In the genomic region with DNA sequence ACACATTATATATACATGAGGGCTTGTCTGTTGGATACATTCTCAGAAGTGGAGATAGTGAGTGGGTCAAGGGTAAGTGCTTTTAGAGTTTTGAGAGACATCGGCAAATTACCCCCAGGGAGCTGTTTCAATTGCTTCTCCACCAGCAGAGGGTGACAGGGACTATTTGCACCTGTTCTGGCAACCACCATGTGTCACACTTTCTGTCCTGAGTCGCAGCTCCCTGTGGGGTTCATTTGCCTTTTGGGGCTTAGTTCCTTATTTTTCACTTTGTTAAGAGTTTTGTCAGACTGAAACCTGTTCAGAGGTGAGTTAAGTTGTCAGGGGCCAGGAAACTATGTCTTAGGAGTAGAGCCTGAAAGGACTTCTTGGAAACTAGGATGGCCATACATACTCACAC, we compare ENCODE assay signal across 11 cellular contexts. TPM values are rescaled to one million over a fixed set of nuclear protein-coding genes. Genes with fewer than 3 reads are reported as not detected.
DNase-seq lines count a peak whose midpoint lies in the region; ATAC-seq, FAIRE-seq and TF ChIP-seq lines count a peak whose summit lies in the region.
"Had no signal": no experiment of that assay in that cellular context is flagged by ENCODE, and none has a peak within 500 bp of the region (broad histone marks: within the 10 kb centered on the region; RNA-seq: fewer than 3 reads in every experiment).

No MANE protein-coding gene starts in this region.

- H3K27me3 ChIP-seq in H7 (ENCODE audit: control insufficient read depth, insufficient read depth, low read length) = no peaks in the 10 kb centered on the region
- H3K27me3 ChIP-seq in upper lobe of left lung = no peaks in the 10 kb centered on the region

- no peaks in the 10 kb centered on the region for H3K9me3 Mint-ChIP-seq in activated naive CD8-positive, alpha-beta T cell treated with anti-CD3 and anti-CD28 coated beads, Interleukin-2, amount 50 U/mL, for 24 hours
- no peaks in the 10 kb centered on the region for H3K9me3 Mint-ChIP-seq in activated naive CD8-positive, alpha-beta T cell treated with anti-CD3 and anti-CD28 coated beads for 36 hours
- H3K9me3 Mint-ChIP-seq in stimulated activated naive CD8-positive, alpha-beta T cell treated with anti-CD3 and anti-CD28 coated beads, Interleukin-15, amount 100 ng/mL, for 72 hours = no peaks in the 10 kb centered on the region

- 67 to 69% methylated on average over 2 of the region's 2 CpGs for WGBS in upper lobe of left lung, 2 donors

- TF ChIP-seq POLR2A in upper lobe of left lung (IDR thresholded peaks at IDR 0.05) = no peak

- no peaks in the 10 kb centered on the region for H3K9me3 ChIP-seq in upper lobe of left lung

- H3K36me3 Mint-ChIP-seq in activated naive CD8-positive, alpha-beta T cell treated with anti-CD3 and anti-CD28 coated beads, Interleukin-2, amount 50 U/mL, for 24 hours (ENCODE audit: low read depth) = no peaks in the 10 kb centered on the region
- no peaks in the 10 kb centered on the region for H3K36me3 Mint-ChIP-seq in activated naive CD8-positive, alpha-beta T cell treated with anti-CD3 and anti-CD28 coated beads for 36 hours

- no peaks in the 10 kb centered on the region for H3K4me1 ChIP-seq in upper lobe of left lung

- no peak for TF ChIP-seq EP300 in upper lobe of left lung (IDR thresholded peaks at IDR 0.05)

- H3K27ac Mint-ChIP-seq in activated naive CD8-positive, alpha-beta T cell treated with anti-CD3 and anti-CD28 coated beads, Interleukin-2, amount 50 U/mL, for 24 hours = no peak overlapping the region
- H3K27ac Mint-ChIP-seq in activated naive CD8-positive, alpha-beta T cell treated with anti-CD3 and anti-CD28 coated beads for 36 hours = no peak overlapping the region
- no peak overlapping the region for H3K27ac Mint-ChIP-seq in stimulated activated naive CD8-positive, alpha-beta T cell treated with anti-CD3 and anti-CD28 coated beads, Interleukin-15, amount 100 ng/mL, for 72 hours

- H3K4me3 ChIP-seq in H7 (ENCODE audit: insufficient read depth, low read depth, low read length) (no peak overlapping the region), upper lobe of left lung (no peak overlapping the region)

- ATAC-seq in activated naive CD8-positive, alpha-beta T cell treated with anti-CD3 and anti-CD28 coated beads, Interleukin-2, amount 50 U/mL, for 24 hours = peak; percentile 63
- ATAC-seq in HG03521 (IDR thresholded peaks at IDR 0.05; ENCODE audit: unreplicated experiment) (peak; percentile 89), upper lobe of left lung (ENCODE audit: low FRiP score in 2 of 2) (no peak)
- peak; percentile 20 for ATAC-seq in stimulated activated naive CD8-positive, alpha-beta T cell treated with anti-CD3 and anti-CD28 coated beads, Interleukin-15, amount 100 ng/mL, for 72 hours
- ATAC-seq: Panc1 had no signal

- FAIRE-seq in urothelium cell line (lab: Jason Lieb, UNC) = no peak
- FAIRE-seq: endothelial cell of umbilical vein had no signal

- no peak for TF ChIP-seq CTCF in upper lobe of left lung (IDR thresholded peaks at IDR 0.05)

- DNase-seq in activated naive CD8-positive, alpha-beta T cell treated with anti-CD3 and anti-CD28 coated beads, Interleukin-2, amount 50 U/mL, for 24 hours = peak; percentile 7
- DNase-seq in activated naive CD8-positive, alpha-beta T cell treated with anti-CD3 and anti-CD28 coated beads for 36 hours = no peak
- DNase-seq in H7 (peak; percentile 42), SHP77 treated with DMSO at 0.1 percent for 48 hours (lab: John Stamatoyannopoulos, UW) (no peak), urothelium cell line (ENCODE audit: low spot score) (no peak), upper lobe of left lung (no peak)
- no peak for DNase-seq in stimulated activated naive CD8-positive, alpha-beta T cell treated with anti-CD3 and anti-CD28 coated beads, Interleukin-15, amount 100 ng/mL, for 72 hours
- DNase-seq: AML-193 had no signal

- H3K4me1 Mint-ChIP-seq in activated naive CD8-positive, alpha-beta T cell treated with anti-CD3 and anti-CD28 coated beads, Interleukin-2, amount 50 U/mL, for 24 hours = peaks cover 6% of the 10 kb centered on the region
- H3K4me1 Mint-ChIP-seq in activated naive CD8-positive, alpha-beta T cell treated with anti-CD3 and anti-CD28 coated beads for 36 hours = no peaks in the 10 kb centered on the region
- H3K4me1 Mint-ChIP-seq in stimulated activated naive CD8-positive, alpha-beta T cell treated with anti-CD3 and anti-CD28 coated beads, Interleukin-15, amount 100 ng/mL, for 72 hours = no peaks in the 10 kb centered on the region

- H3K27ac ChIP-seq in upper lobe of left lung = no peak overlapping the region

- H3K4me3 Mint-ChIP-seq in activated naive CD8-positive, alpha-beta T cell treated with anti-CD3 and anti-CD28 coated beads, Interleukin-2, amount 50 U/mL, for 24 hours = no peak overlapping the region
- H3K4me3 Mint-ChIP-seq in activated naive CD8-positive, alpha-beta T cell treated with anti-CD3 and anti-CD28 coated beads for 36 hours = no peak overlapping the region
- no peak overlapping the region for H3K4me3 Mint-ChIP-seq in stimulated activated naive CD8-positive, alpha-beta T cell treated with anti-CD3 and anti-CD28 coated beads, Interleukin-15, amount 100 ng/mL, for 72 hours

- H3K27me3 Mint-ChIP-seq in activated naive CD8-positive, alpha-beta T cell treated with anti-CD3 and anti-CD28 coated beads, Interleukin-2, amount 50 U/mL, for 24 hours = peaks cover 12% of the 10 kb centered on the region
- H3K27me3 Mint-ChIP-seq in activated naive CD8-positive, alpha-beta T cell treated with anti-CD3 and anti-CD28 coated beads for 36 hours = peaks cover 14% of the 10 kb centered on the region
- peaks cover 27% of the 10 kb centered on the region for H3K27me3 Mint-ChIP-seq in stimulated activated naive CD8-positive, alpha-beta T cell treated with anti-CD3 and anti-CD28 coated beads, Interleukin-15, amount 100 ng/mL, for 72 hours

- no peaks in the 10 kb centered on the region for H3K36me3 ChIP-seq in H7 (replicated peaks; ENCODE audit: control insufficient read depth, insufficient read depth, low read length)
- no peaks in the 10 kb centered on the region for H3K36me3 ChIP-seq in upper lobe of left lung

RNA-seq across cellular contexts. Expression of a gene that starts 20.1 kb away (rescaled TPM):
- 1 to 10 TPM; 5.0 to 5.5 TPM for total RNA-seq in activated naive CD8-positive, alpha-beta T cell treated with anti-CD3 and anti-CD28 coated beads for 36 hours
- total RNA-seq in H7 (2014; rRNA removed; shearing (Covaris generic)) = 6.7 and 7.1 TPM in 2 replicates
- 10 to 100 TPM in 5 of 6 donors, 1 to 10 TPM in 1; 9.5 to 49.2 (median 12.9) TPM for total RNA-seq in upper lobe of left lung

Comparison
In these comparisons a context has a peak if more than half of its experiments do, and no peak if none do; other contexts are left out.
1. DNase-seq: peak in activated naive CD8-positive, alpha-beta T cell treated with anti-CD3 and anti-CD28 coated beads, Interleukin-2, amount 50 U/mL, for 24 hours (single experiment) and H7 (single experiment); none in activated naive CD8-positive, alpha-beta T cell treated with anti-CD3 and anti-CD28 coated beads for 36 hours (single experiment), stimulated activated naive CD8-positive, alpha-beta T cell treated with anti-CD3 and anti-CD28 coated beads, Interleukin-15, amount 100 ng/mL, for 72 hours (0 of 2), SHP77 treated with DMSO at 0.1 percent for 48 hours (single experiment), urothelium cell line (single experiment) and upper lobe of left lung (0 of 2).
2. ATAC-seq: peak in activated naive CD8-positive, alpha-beta T cell treated with anti-CD3 and anti-CD28 coated beads, Interleukin-2, amount 50 U/mL, for 24 hours (single experiment), HG03521 (single experiment) and stimulated activated naive CD8-positive, alpha-beta T cell treated with anti-CD3 and anti-CD28 coated beads, Interleukin-15, amount 100 ng/mL, for 72 hours (single experiment); none in upper lobe of left lung (0 of 2).